ENCODE assay signal across 8 cellular contexts in genomic region chr11:102111011-102111786, GRCh38. TPM values are rescaled to one million over a fixed set of nuclear protein-coding genes. Genes with fewer than 3 reads are reported as not detected.
DNase-seq lines count a peak whose midpoint lies in the region; ATAC-seq and TF ChIP-seq lines count a peak whose summit lies in the region.

No MANE protein-coding gene starts in this region.

- TF ChIP-seq CTCF in AG09309 (IDR thresholded peaks at IDR 0.05; ENCODE audit: control insufficient read depth, insufficient read depth, low read depth, low read length, missing control alignments): peak; percentile 33
- TF ChIP-seq CTCF in WI38 (IDR thresholded peaks at IDR 0.05; ENCODE audit: low read depth, low read length): no peak
- TF ChIP-seq CTCF in upper lobe of right lung (IDR thresholded peaks at IDR 0.05): peak; percentile 7

- H3K4me1 ChIP-seq in upper lobe of right lung: peaks cover 18% of the 10 kb centered on the region

- intact Hi-C loops in upper lobe of right lung (cut with DNase I): no loop called here

- no peaks in the 10 kb centered on the region for H3K9me3 ChIP-seq in upper lobe of right lung

- DNase-seq in AG09309 (ENCODE audit: low read depth): no peak
- DNase-seq in H7: peak; percentile 94
- DNase-seq in midbrain (lab: John Stamatoyannopoulos, UW): peak; percentile 69
- DNase-seq in upper lobe of right lung: peak; percentile 92
- no peak for DNase-seq in pons (ENCODE audit: low spot score)

- ATAC-seq in esophagus mucosa (peak; percentile 59), upper lobe of right lung (peak; percentile 76), GM18511 (IDR thresholded peaks at IDR 0.05; ENCODE audit: unreplicated experiment) (no peak)

- H3K27ac ChIP-seq in upper lobe of right lung: peak overlapping the region; percentile 88

- peak overlapping the region; percentile 98 for H3K4me3 ChIP-seq in AG09309 (ENCODE audit: control insufficient read depth, low read depth, low read length)
- H3K4me3 ChIP-seq in H7 (ENCODE audit: insufficient read depth, low read depth, low read length): peak overlapping the region; percentile 92
- H3K4me3 ChIP-seq in WI38 (ENCODE audit: low read depth, low read length): peak overlapping the region; percentile 93
- H3K4me3 ChIP-seq in upper lobe of right lung: peak overlapping the region; percentile 80

- H3K27me3 ChIP-seq in H7 (ENCODE audit: control insufficient read depth, insufficient read depth, low read length) (no peaks in the 10 kb centered on the region), upper lobe of right lung (peaks cover 4% of the 10 kb centered on the region)

- H3K36me3 ChIP-seq in H7 (replicated peaks; ENCODE audit: control insufficient read depth, insufficient read depth, low read length): peaks cover 1% of the 10 kb centered on the region; the same call in 1 of the 2 replicates
- peaks cover 10% of the 10 kb centered on the region for H3K36me3 ChIP-seq in upper lobe of right lung

RNA-seq across cellular contexts. Expression of gene YAP1, which starts 1.0 kb away (rescaled TPM):
- total RNA-seq in H7 (2014; rRNA removed; shearing (Covaris generic)): 76.2 and 80.5 TPM in 2 replicates
- total RNA-seq in esophagus mucosa: 95.2 TPM
- 127 TPM for total RNA-seq in upper lobe of right lung

Comparison
In these comparisons a context has a peak if more than half of its experiments do, and no peak if none do; other contexts are left out.
1. DNase-seq: peak in H7 (single experiment), midbrain (single experiment) and upper lobe of right lung (single experiment); none in AG09309 (single experiment) and pons (single experiment).
2. Peak in every context shown above with its lines, with median percentiles within 50 percentile points of each other: H3K4me3 ChIP-seq.